ENCODE assay signal across 11 cellular contexts in genomic region chr10:119252051-119252465, GRCh38. TPM values are rescaled to one million over a fixed set of nuclear protein-coding genes. Genes with fewer than 3 reads are reported as not detected.
A peak's percentile ranks its signal among the peaks of the same experiment; 100 is the strongest.
DNase-seq lines count a peak whose midpoint lies in the region; ATAC-seq and TF ChIP-seq lines count a peak whose summit lies in the region.
"Had no signal": no experiment of that assay in that cellular context is flagged by ENCODE, and none has a peak within 500 bp of the region (broad histone marks: within the 10 kb centered on the region; RNA-seq: fewer than 3 reads in every experiment).

No MANE protein-coding gene starts in this region.

- POLR2A ChIA-PET in CD4-positive, alpha-beta T cell (lab: Charles Lee), result no interaction called here

- 42% methylated on average over 8 of the region's 8 CpGs for WGBS in right cardiac atrium

- peak overlapping the region; percentile 15 for H3K27ac Mint-ChIP-seq in CD4-positive, alpha-beta T cell

- peaks cover 18% of the 10 kb centered on the region for H3K4me1 Mint-ChIP-seq in CD4-positive, alpha-beta T cell (ENCODE audit: low read depth)

- ATAC-seq in CD4-positive, alpha-beta T cell (ENCODE audit: poor library complexity), result no peak
- peak; percentile 5 to 10 for ATAC-seq in right cardiac atrium
- ATAC-seq in HG02678 (IDR thresholded peaks at IDR 0.05; ENCODE audit: unreplicated experiment), result no peak
- no peak for ATAC-seq in GM18868 (IDR thresholded peaks at IDR 0.05; ENCODE audit: unreplicated experiment)
- no peak for ATAC-seq in foreskin keratinocyte

- no peaks in the 10 kb centered on the region for H3K27me3 ChIP-seq in CD4-positive, alpha-beta T cell (ENCODE audit: control insufficient read depth, insufficient read depth, low read length)
- H3K27me3 ChIP-seq in right cardiac atrium (ENCODE audit: control insufficient read depth, insufficient read depth), result no peaks in the 10 kb centered on the region
- no peaks in the 10 kb centered on the region for H3K27me3 ChIP-seq in rectal smooth muscle tissue (ENCODE audit: control insufficient read depth, insufficient read depth, low read length)
- H3K27me3 ChIP-seq in foreskin keratinocyte, result no peaks in the 10 kb centered on the region

- H3K36me3 ChIP-seq in rectal smooth muscle tissue (ENCODE audit: control insufficient read depth, insufficient read depth, low read length), result no peaks in the 10 kb centered on the region

- CTCF ChIA-PET in CD4-positive, alpha-beta T cell (lab: Charles Lee), result interaction anchor here (1.6 kb wide), 1 partner anchor 46 kb away, joined by 3 read pairs; no protein-coding TSS in a partner anchor

- no peak overlapping the region for H3K9ac ChIP-seq in rectal smooth muscle tissue (ENCODE audit: low read length)

- DNase-seq in CD4-positive, alpha-beta T cell, result no peak
- no peak for DNase-seq in astrocyte of the cerebellum (ENCODE audit: low read depth)
- peak; percentile 47 to 79 (median 77) for DNase-seq in right cardiac atrium
- no peak for DNase-seq in GM19240 (ENCODE audit: insufficient read length, low spot score)
- DNase-seq in foreskin keratinocyte, result no peak
- DNase-seq: activated CD4-positive, alpha-beta T cell treated with anti-CD3 and anti-CD28 coated beads for 1 hour; activated naive CD4-positive, alpha-beta T cell; NCI-H2081 treated with DMSO at 0.1 percent for 48 hours had no signal

- in situ Hi-C loops in astrocyte of the cerebellum (cut with HindIII; ENCODE audit: low sequenced_read_pairs), result no loop called here

- intact Hi-C loops in CD4-positive, alpha-beta T cell (cut with DNase I, micrococcal nuclease), result no loop called here
- intact Hi-C loops in right cardiac atrium (cut with DNase I), result loop anchor here in 2 of 4 donors (5.0 kb wide), 1 partner anchor 40 kb away; no protein-coding TSS in a partner anchor

- H3K27me3 Mint-ChIP-seq in CD4-positive, alpha-beta T cell, result no peaks in the 10 kb centered on the region

- no peak for TF ChIP-seq CTCF in CD4-positive, alpha-beta T cell (IDR thresholded peaks at IDR 0.05)
- peak; percentile 60 for TF ChIP-seq CTCF in astrocyte of the cerebellum (IDR thresholded peaks at IDR 0.05; ENCODE audit: low read depth, low read length, missing control alignments)
- no peak for TF ChIP-seq CTCF in foreskin keratinocyte (conservative IDR thresholded peaks at IDR 0.05)

- no peaks in the 10 kb centered on the region for H3K36me3 Mint-ChIP-seq in CD4-positive, alpha-beta T cell (ENCODE audit: low read depth)

- H3K4me3 ChIP-seq in astrocyte of the cerebellum (ENCODE audit: low read depth, low read length) (no peak overlapping the region), right cardiac atrium (ENCODE audit: low read length) (no peak overlapping the region), rectal smooth muscle tissue (ENCODE audit: low read length) (peak overlapping the region; percentile 26)

- no peak overlapping the region for H3K27ac ChIP-seq in CD4-positive, alpha-beta T cell (ENCODE audit: low read depth, low read length)
- H3K27ac ChIP-seq in right cardiac atrium (ENCODE audit: low read length), result peak overlapping the region; percentile 74
- H3K27ac ChIP-seq in rectal smooth muscle tissue (ENCODE audit: low read depth, low read length), result peak overlapping the region; percentile 93
- H3K27ac ChIP-seq in foreskin keratinocyte, result no peak overlapping the region

- H3K9me3 Mint-ChIP-seq in CD4-positive, alpha-beta T cell, result peaks cover 2% of the 10 kb centered on the region

- no peak overlapping the region for H3K4me3 Mint-ChIP-seq in CD4-positive, alpha-beta T cell

- H3K9me3 ChIP-seq in CD4-positive, alpha-beta T cell (ENCODE audit: control insufficient read depth, low read length), result no peaks in the 10 kb centered on the region
- no peaks in the 10 kb centered on the region for H3K9me3 ChIP-seq in right cardiac atrium (ENCODE audit: control insufficient read depth, low read length)

- H3K4me1 ChIP-seq in right cardiac atrium (ENCODE audit: control insufficient read depth, insufficient read depth, low read length), result peaks cover 38% of the 10 kb centered on the region
- H3K4me1 ChIP-seq in rectal smooth muscle tissue (ENCODE audit: control insufficient read depth, insufficient read depth, low read length), result peaks cover 51% of the 10 kb centered on the region
- peaks cover 22% of the 10 kb centered on the region for H3K4me1 ChIP-seq in foreskin keratinocyte

RNA-seq across cellular contexts. Expression of gene GRK5, which starts 44.7 kb away (rescaled TPM):
- 10 to 100 TPM; 19.2 to 20.8 TPM for total RNA-seq in CD4-positive, alpha-beta T cell
- total RNA-seq in right cardiac atrium, result 10 to 100 TPM; 45.2 to 89.9 (median 60.7) TPM
- 31.3 TPM for polyA plus RNA-seq in right cardiac atrium
- 14.8 and 16.8 TPM in 2 replicates for total RNA-seq in foreskin keratinocyte
- polyA plus RNA-seq in foreskin keratinocyte, result 10.4 and 11.5 TPM in 2 replicates

Comparison
In these comparisons a context has a peak if more than half of its experiments do, and no peak if none do; other contexts are left out.
1. ATAC-seq: peak in right cardiac atrium (2 of 2); none in CD4-positive, alpha-beta T cell (single experiment), HG02678 (single experiment), GM18868 (single experiment) and foreskin keratinocyte (single experiment).
2. DNase-seq: peak in right cardiac atrium (3 of 3); none in CD4-positive, alpha-beta T cell (0 of 10), astrocyte of the cerebellum (single experiment), GM19240 (single experiment) and foreskin keratinocyte (0 of 2).
3. H3K27ac ChIP-seq: peak in right cardiac atrium (single experiment) and rectal smooth muscle tissue (single experiment); none in CD4-positive, alpha-beta T cell (single experiment) and foreskin keratinocyte (single experiment).